ENCODE assay signal across 8 cellular contexts in genomic region chr17:80475949-80476876, GRCh38. TPM values are rescaled to one million over a fixed set of nuclear protein-coding genes. Genes with fewer than 3 reads are reported as not detected.
DNase-seq lines count a peak whose midpoint lies in the region; ATAC-seq and TF ChIP-seq lines count a peak whose summit lies in the region.

A gene with protein sequence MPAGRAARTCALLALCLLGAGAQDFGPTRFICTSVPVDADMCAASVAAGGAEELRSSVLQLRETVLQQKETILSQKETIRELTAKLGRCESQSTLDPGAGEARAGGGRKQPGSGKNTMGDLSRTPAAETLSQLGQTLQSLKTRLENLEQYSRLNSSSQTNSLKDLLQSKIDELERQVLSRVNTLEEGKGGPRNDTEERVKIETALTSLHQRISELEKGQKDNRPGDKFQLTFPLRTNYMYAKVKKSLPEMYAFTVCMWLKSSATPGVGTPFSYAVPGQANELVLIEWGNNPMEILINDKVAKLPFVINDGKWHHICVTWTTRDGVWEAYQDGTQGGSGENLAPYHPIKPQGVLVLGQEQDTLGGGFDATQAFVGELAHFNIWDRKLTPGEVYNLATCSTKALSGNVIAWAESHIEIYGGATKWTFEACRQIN (minus strand): TSS chr17:80476607. CDS start chr17:80476446, 161 bp downstream.

- DNase-seq in DMS 273 (lab: John Stamatoyannopoulos, UW; ENCODE audit: unreplicated experiment) (peak; percentile 85), DMS 273 treated with DMSO at 0.1 percent for 48 hours (lab: John Stamatoyannopoulos, UW) (no peak), NCI-H774 (lab: John Stamatoyannopoulos, UW) (peak; percentile 70), mesothelial cell of epicardium (ENCODE audit: low spot score in 2 of 2, unreplicated experiment in 2 of 2) (peak in 1 of 2 experiments; percentile 62), NCI-H2029 (lab: John Stamatoyannopoulos, UW) (no peak)
- no peak for DNase-seq in central memory CD8-positive, alpha-beta T cell (ENCODE audit: low spot score in 2 of 2)

- H3K36me3 Mint-ChIP-seq in central memory CD8-positive, alpha-beta T cell (ENCODE audit: insufficient read depth): no peaks in the 10 kb centered on the region
- no peaks in the 10 kb centered on the region for H3K36me3 Mint-ChIP-seq in mesothelial cell of epicardium

- no peaks in the 10 kb centered on the region for H3K9me3 Mint-ChIP-seq in central memory CD8-positive, alpha-beta T cell
- no peaks in the 10 kb centered on the region for H3K9me3 Mint-ChIP-seq in mesothelial cell of epicardium

- no peak for TF ChIP-seq CTCF in mesothelial cell of epicardium (IDR thresholded peaks at IDR 0.05; ENCODE audit: unreplicated experiment)

- no peak for ATAC-seq in central memory CD8-positive, alpha-beta T cell (replicated peaks; ENCODE audit: extremely low read depth, poor library complexity, severe bottlenecking)
- ATAC-seq in GM21360 (IDR thresholded peaks at IDR 0.05; ENCODE audit: unreplicated experiment): no peak
- ATAC-seq in GM21825 (IDR thresholded peaks at IDR 0.05; ENCODE audit: unreplicated experiment): no peak

- peaks cover 26% of the 10 kb centered on the region for H3K4me1 Mint-ChIP-seq in central memory CD8-positive, alpha-beta T cell
- peaks cover 11% of the 10 kb centered on the region for H3K4me1 Mint-ChIP-seq in mesothelial cell of epicardium

- H3K4me3 Mint-ChIP-seq in central memory CD8-positive, alpha-beta T cell: peak within 1 kb of the TSS; percentile 69
- H3K4me3 Mint-ChIP-seq in mesothelial cell of epicardium: peak within 1 kb of the TSS; percentile 49

- H3K27me3 Mint-ChIP-seq in central memory CD8-positive, alpha-beta T cell: peaks cover 69% of the 10 kb centered on the region
- peaks cover 74% of the 10 kb centered on the region for H3K27me3 Mint-ChIP-seq in mesothelial cell of epicardium (ENCODE audit: low read depth)

- no peak within 1 kb of the TSS for H3K27ac Mint-ChIP-seq in central memory CD8-positive, alpha-beta T cell (ENCODE audit: low read depth)
- no peak within 1 kb of the TSS for H3K27ac Mint-ChIP-seq in mesothelial cell of epicardium

RNA-seq across cellular contexts. Expression of the gene that starts here (rescaled TPM):
- total RNA-seq in mesothelial cell of epicardium: 0.20 to 0.27 TPM (median 0.20 TPM) in 3 replicates

Comparison
In these comparisons a context has a peak if more than half of its experiments do, and no peak if none do; other contexts are left out.
1. DNase-seq: peak in DMS 273 (single experiment) and NCI-H774 (single experiment); none in DMS 273 treated with DMSO at 0.1 percent for 48 hours (single experiment), central memory CD8-positive, alpha-beta T cell (0 of 2) and NCI-H2029 (single experiment).